Comparison of ENCODE assay signal across 8 cellular contexts in the genomic region with DNA sequence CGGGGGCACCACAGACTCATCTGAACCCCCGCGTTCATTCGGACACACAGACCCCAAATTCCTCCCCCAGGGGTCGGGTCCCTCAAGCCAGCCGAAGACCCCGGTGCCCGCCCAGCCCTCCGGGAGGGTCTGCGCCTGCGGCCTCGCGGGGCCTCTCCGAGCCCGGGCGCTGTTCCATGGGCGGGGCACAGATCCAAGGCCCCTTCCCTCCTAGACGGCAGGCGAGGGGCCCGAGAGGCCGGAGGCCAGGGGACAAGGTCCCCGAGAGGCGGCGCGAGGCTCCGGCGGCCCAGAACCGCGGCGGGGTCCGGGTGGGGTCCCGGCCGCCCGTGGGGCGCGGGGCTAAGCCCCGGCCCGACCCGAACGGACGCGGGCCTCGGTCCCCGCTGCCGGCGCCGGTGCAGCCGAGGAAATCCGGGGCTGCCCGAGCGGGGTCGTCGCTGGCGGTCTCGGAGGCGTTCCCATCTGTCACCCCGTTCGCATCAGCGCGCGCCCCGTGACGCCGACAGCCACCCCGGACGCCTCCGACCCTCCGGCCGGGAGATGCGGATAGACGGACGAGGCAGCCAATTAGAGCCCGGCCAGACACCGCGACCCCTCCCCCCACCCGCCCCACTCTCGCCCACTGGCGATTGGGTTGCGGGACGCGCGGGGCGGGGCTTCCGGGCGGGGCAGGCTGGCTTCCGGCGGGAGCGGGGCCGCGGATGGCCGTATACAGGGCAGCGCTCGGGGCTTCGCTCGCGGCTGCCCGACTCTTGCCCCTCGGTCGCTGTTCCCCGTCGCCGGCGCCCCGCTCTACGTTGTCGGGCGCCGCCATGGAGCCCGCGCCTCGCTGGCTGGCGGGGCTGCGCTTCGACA. TPM values are rescaled to one million over a fixed set of nuclear protein-coding genes. Genes with fewer than 3 reads are reported as not detected.
DNase-seq lines count a peak whose midpoint lies in the region; ATAC-seq and TF ChIP-seq lines count a peak whose summit lies in the region.

A gene with protein sequence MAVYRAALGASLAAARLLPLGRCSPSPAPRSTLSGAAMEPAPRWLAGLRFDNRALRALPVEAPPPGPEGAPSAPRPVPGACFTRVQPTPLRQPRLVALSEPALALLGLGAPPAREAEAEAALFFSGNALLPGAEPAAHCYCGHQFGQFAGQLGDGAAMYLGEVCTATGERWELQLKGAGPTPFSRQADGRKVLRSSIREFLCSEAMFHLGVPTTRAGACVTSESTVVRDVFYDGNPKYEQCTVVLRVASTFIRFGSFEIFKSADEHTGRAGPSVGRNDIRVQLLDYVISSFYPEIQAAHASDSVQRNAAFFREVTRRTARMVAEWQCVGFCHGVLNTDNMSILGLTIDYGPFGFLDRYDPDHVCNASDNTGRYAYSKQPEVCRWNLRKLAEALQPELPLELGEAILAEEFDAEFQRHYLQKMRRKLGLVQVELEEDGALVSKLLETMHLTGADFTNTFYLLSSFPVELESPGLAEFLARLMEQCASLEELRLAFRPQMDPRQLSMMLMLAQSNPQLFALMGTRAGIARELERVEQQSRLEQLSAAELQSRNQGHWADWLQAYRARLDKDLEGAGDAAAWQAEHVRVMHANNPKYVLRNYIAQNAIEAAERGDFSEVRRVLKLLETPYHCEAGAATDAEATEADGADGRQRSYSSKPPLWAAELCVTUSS (plus strand): TSS at position 679 of the 858 bp plus-strand sequence. CDS start 26 bp downstream, at position 705.

- H3K27ac ChIP-seq in C4-2B (peak within 1 kb of the TSS; percentile 89), endodermal cell (ENCODE audit: low read depth, low read length) (no peak within 1 kb of the TSS), mesodermal cell (ENCODE audit: low read depth, low read length, severe bottlenecking) (no peak within 1 kb of the TSS)

- H3K36me3 ChIP-seq in endodermal cell (ENCODE audit: control insufficient read depth, insufficient read depth, low read length) = peaks cover 24% of the 10 kb centered on the region
- H3K36me3 ChIP-seq in mesodermal cell (ENCODE audit: control insufficient read depth, insufficient read depth, low read length) = peaks cover 50% of the 10 kb centered on the region

- peaks cover 3% of the 10 kb centered on the region for H3K9me3 Mint-ChIP-seq in endodermal cell

- H3K4me3 ChIP-seq in endodermal cell (ENCODE audit: low read length) (peak within 1 kb of the TSS; percentile 87), mesodermal cell (ENCODE audit: extremely low read depth, insufficient read depth, low read length, poor library complexity, severe bottlenecking) (peak within 1 kb of the TSS; percentile 67)

- H3K4me1 Mint-ChIP-seq in endodermal cell = peaks cover 9% of the 10 kb centered on the region

- no peaks in the 10 kb centered on the region for H3K27me3 ChIP-seq in endodermal cell (ENCODE audit: control insufficient read depth, insufficient read depth, low read length, poor library complexity, severe bottlenecking)

- H3K36me3 Mint-ChIP-seq in endodermal cell (ENCODE audit: low read depth) = peaks cover 19% of the 10 kb centered on the region

- peak; percentile 96 for DNase-seq in HPDE6-E6E7 (ENCODE audit: extremely low spot score)
- DNase-seq in NOMO-1 treated with dmso at 0.1 percent for 144 hours (lab: John Stamatoyannopoulos, UW; ENCODE audit: unreplicated experiment) = peak; percentile 76
- DNase-seq in activated CD8-positive, alpha-beta memory T cell treated with anti-CD3 and anti-CD28 coated beads, Interleukin-2, amount 50 U/mL, for 1 hour (ENCODE audit: extremely low read depth) = peak; percentile 74
- peak; percentile 97 for DNase-seq in endodermal cell
- peak; percentile 85 for DNase-seq in stimulated activated CD8-positive, alpha-beta memory T cell treated with anti-CD3 and anti-CD28 coated beads, Interleukin-15, amount 100 ng/mL, for 24 hours (ENCODE audit: low read depth)

- TF ChIP-seq CTCF in C4-2B (conservative IDR thresholded peaks at IDR 0.05) = no peak
- no peak for TF ChIP-seq CTCF in endodermal cell (conservative IDR thresholded peaks at IDR 0.05)

- WGBS in endodermal cell (ENCODE audit: insufficient coverage in 1 of 2, insufficient read length in 1 of 2), 2 experiments = 0 to 1% methylated on average over 20 to 112 of the region's 114 CpGs
- 0% methylated on average over 51 to 94 of the region's 114 CpGs for WGBS in mesodermal cell (ENCODE audit: insufficient coverage in 2 of 2), 2 experiments

- ATAC-seq in GM19395 (IDR thresholded peaks at IDR 0.05; ENCODE audit: unreplicated experiment) = peak; percentile 70

- H3K9me3 ChIP-seq in endodermal cell (ENCODE audit: control insufficient read depth, low read length) = peaks cover 7% of the 10 kb centered on the region
- peaks cover 10% of the 10 kb centered on the region for H3K9me3 ChIP-seq in mesodermal cell (ENCODE audit: control insufficient read depth, low read length)

- H3K4me1 ChIP-seq in endodermal cell (ENCODE audit: control insufficient read depth, insufficient read depth, low read length) = peaks cover 6% of the 10 kb centered on the region
- peaks cover 5% of the 10 kb centered on the region for H3K4me1 ChIP-seq in mesodermal cell (ENCODE audit: control insufficient read depth, insufficient read depth, low read length, poor library complexity, severe bottlenecking)

- peak within 1 kb of the TSS; percentile 67 for H3K4me3 Mint-ChIP-seq in endodermal cell

- H3K9ac ChIP-seq in endodermal cell (ENCODE audit: extremely low read depth, low read length, poor library complexity, severe bottlenecking) = peak within 1 kb of the TSS; percentile 63

- peaks cover 3% of the 10 kb centered on the region for H3K27me3 Mint-ChIP-seq in endodermal cell (ENCODE audit: insufficient read depth)

- H3K27ac Mint-ChIP-seq in endodermal cell = peak within 1 kb of the TSS; percentile 58

RNA-seq across cellular contexts. Expression of the gene that starts here (rescaled TPM):
- 10 to 100 TPM; 22.2 to 22.9 TPM for total RNA-seq in endodermal cell
- 17.4 TPM for polyA plus RNA-seq in endodermal cell (2013, experiment 1 of 2)
- polyA plus RNA-seq in endodermal cell (2013, experiment 2 of 2) = 17.2 TPM
- polyA plus RNA-seq in mesodermal cell (2013, experiment 1 of 2) = 24.1 TPM
- polyA plus RNA-seq in mesodermal cell (2013, experiment 2 of 2) = 21.2 TPM
